In genomic region chr17:46135126-46135812, GRCh38 we compare ENCODE assay signal across 22 cellular contexts. TPM values are rescaled to one million over a fixed set of nuclear protein-coding genes. Genes with fewer than 3 reads are reported as not detected.
DNase-seq lines count a peak whose midpoint lies in the region; ATAC-seq and TF ChIP-seq lines count a peak whose summit lies in the region.
"Had no signal": no experiment of that assay in that cellular context is flagged by ENCODE, and none has a peak within 500 bp of the region (broad histone marks: within the 10 kb centered on the region; RNA-seq: fewer than 3 reads in every experiment).

No MANE protein-coding gene starts in this region.

- H3K4me3 ChIP-seq in OCI-LY7 (ENCODE audit: low read depth, low read length, poor library complexity, severe bottlenecking) = no peak overlapping the region
- H3K4me3 ChIP-seq: SJSA1, tibial artery had no signal

- peaks cover 60% of the 10 kb centered on the region for H3K4me1 ChIP-seq in OCI-LY7 (ENCODE audit: insufficient read depth, low read length, poor library complexity, severe bottlenecking)

- no peak for ATAC-seq in stimulated activated naive CD8-positive, alpha-beta T cell treated with anti-CD3 and anti-CD28 coated beads, Interleukin-15, amount 100 ng/mL, for 72 hours
- no peak for ATAC-seq in stimulated activated naive CD8-positive, alpha-beta T cell treated with anti-CD3 and anti-CD28 coated beads, Interleukin-15, Interleukin-2, amounts not matched to agents 100 U/mL and 50 U/mL, for 24 hours
- ATAC-seq in stimulated activated effector memory CD8-positive, alpha-beta T cell treated with anti-CD3 and anti-CD28 coated beads, Interleukin-12 subunit alpha, Interleukin-12 subunit beta, amount 100 ng/mL, for 72 hours = no peak
- no peak for ATAC-seq in GM21423 (IDR thresholded peaks at IDR 0.05; ENCODE audit: unreplicated experiment)
- ATAC-seq: sciatic nerve; stimulated activated naive B cell treated with anti-CD40 and anti-IgM and Interleukin-4, amounts not matched to agents 10 μg/mL and 1 μg/mL and 100 μg/mL, for 72 hours had no signal

- no peaks in the 10 kb centered on the region for H3K9me2 ChIP-seq in OCI-LY7 (ENCODE audit: insufficient read depth, low read length)

- H3K27me3 Mint-ChIP-seq in stimulated activated naive CD8-positive, alpha-beta T cell treated with anti-CD3 and anti-CD28 coated beads, Interleukin-15, amount 100 ng/mL, for 72 hours = no peaks in the 10 kb centered on the region
- H3K27me3 Mint-ChIP-seq in endothelial cell (ENCODE audit: unreplicated experiment) = peaks cover 2% of the 10 kb centered on the region
- H3K27me3 Mint-ChIP-seq: activated CD4-positive, alpha-beta memory T cell treated with anti-CD3 and anti-CD28 coated beads, Interleukin-2, amount 10 ng/mL, durations not matched to agents 7 days and 5 days; stimulated activated naive B cell treated with anti-CD40 and anti-IgM and Interleukin-4, amounts not matched to agents 10 μg/mL and 1 μg/mL and 100 μg/mL, for 72 hours had no signal

- no peak overlapping the region for H2AFZ ChIP-seq in OCI-LY7 (ENCODE audit: low read length)

- TF ChIP-seq CTCF in OCI-LY7 (conservative IDR thresholded peaks at IDR 0.05; ENCODE audit: low read length) (no peak), endothelial cell (IDR thresholded peaks at IDR 0.05; ENCODE audit: unreplicated experiment) (no peak)

- H3K27ac ChIP-seq in OCI-LY7 (ENCODE audit: low read depth, low read length, poor library complexity, severe bottlenecking) = peak overlapping the region; percentile 39
- H3K27ac ChIP-seq: SJSA1, tibial artery had no signal

- no TSS peak for BruUV-seq in OCI-LY7 (replicated peaks; lab: Mats Ljungman, UMichigan)

- peaks cover 38% of the 10 kb centered on the region; the same call in 1 of the 2 replicates for H4K20me1 ChIP-seq in OCI-LY7 (ENCODE audit: insufficient read depth, low read length)

- DNase-seq in stimulated activated naive CD8-positive, alpha-beta T cell treated with anti-CD3 and anti-CD28 coated beads, Interleukin-15, amount 100 ng/mL, for 72 hours = no peak
- no peak for DNase-seq in stimulated activated naive CD8-positive, alpha-beta T cell treated with anti-CD3 and anti-CD28 coated beads, Interleukin-15, Interleukin-2, amounts not matched to agents 100 U/mL and 50 U/mL, for 24 hours
- no peak for DNase-seq in OCI-LY7 (ENCODE audit: low spot score)
- no peak for DNase-seq in endothelial cell (ENCODE audit: low spot score)
- no peak for DNase-seq in stimulated activated effector memory CD8-positive, alpha-beta T cell treated with anti-CD3 and anti-CD28 coated beads, Interleukin-12 subunit alpha, Interleukin-12 subunit beta, amount 100 ng/mL, for 72 hours (ENCODE audit: low spot score in 2 of 2)
- DNase-seq in NCI-H446 treated with DMSO at 0.1 percent for 48 hours (lab: John Stamatoyannopoulos, UW) = no peak
- DNase-seq in effector CD4-positive, alpha-beta T cell = no peak
- DNase-seq: activated CD4-positive, alpha-beta memory T cell treated with anti-CD3 and anti-CD28 coated beads, Interleukin-2, amount 10 ng/mL, durations not matched to agents 7 days and 5 days; amniotic stem cell; DND-41; effector memory CD4-positive, alpha-beta T cell; head of caudate nucleus; HFFc6; KBM-7; NCI-H1436; occipital lobe; stimulated activated naive B cell treated with anti-CD40 and anti-IgM and Interleukin-4, amounts not matched to agents 10 μg/mL and 1 μg/mL and 100 μg/mL, for 72 hours; tibial artery had no signal

- intact Hi-C loops in OCI-LY7 (cut with micrococcal nuclease; ENCODE audit: unreplicated experiment) = no loop called here

- H3K36me3 ChIP-seq in OCI-LY7 (ENCODE audit: insufficient read depth, low read length) = peaks cover 43% of the 10 kb centered on the region
- H3K36me3 ChIP-seq: tibial artery had no signal

- H3K79me2 ChIP-seq in OCI-LY7 (ENCODE audit: insufficient read depth, low read depth, low read length) = peaks cover 100% of the 10 kb centered on the region

- CTCF ChIA-PET in OCI-LY7 (lab: Charles Lee; ENCODE audit: unreplicated experiment) = no interaction called here

- H3K4me1 Mint-ChIP-seq in stimulated activated naive CD8-positive, alpha-beta T cell treated with anti-CD3 and anti-CD28 coated beads, Interleukin-15, amount 100 ng/mL, for 72 hours = peaks cover 99% of the 10 kb centered on the region
- H3K4me1 Mint-ChIP-seq in endothelial cell (ENCODE audit: unreplicated experiment) = peaks cover 22% of the 10 kb centered on the region
- H3K4me1 Mint-ChIP-seq in stimulated activated effector memory CD8-positive, alpha-beta T cell treated with anti-CD3 and anti-CD28 coated beads, Interleukin-12 subunit alpha, Interleukin-12 subunit beta, amount 100 ng/mL, for 72 hours = peaks cover 95% of the 10 kb centered on the region

- no peaks in the 10 kb centered on the region for H3K9me3 ChIP-seq in OCI-LY7 (ENCODE audit: low read length)
- H3K9me3 ChIP-seq: SJSA1, tibial artery had no signal

- H3K4me3 Mint-ChIP-seq in stimulated activated naive CD8-positive, alpha-beta T cell treated with anti-CD3 and anti-CD28 coated beads, Interleukin-15, amount 100 ng/mL, for 72 hours = peak overlapping the region in 1 of 2 donors; percentile 23
- H3K4me3 Mint-ChIP-seq in endothelial cell (ENCODE audit: unreplicated experiment) = no peak overlapping the region
- peak overlapping the region; percentile 0 for H3K4me3 Mint-ChIP-seq in stimulated activated effector memory CD8-positive, alpha-beta T cell treated with anti-CD3 and anti-CD28 coated beads, Interleukin-12 subunit alpha, Interleukin-12 subunit beta, amount 100 ng/mL, for 72 hours
- H3K4me3 Mint-ChIP-seq: activated CD4-positive, alpha-beta memory T cell treated with anti-CD3 and anti-CD28 coated beads, Interleukin-2, amount 10 ng/mL, durations not matched to agents 7 days and 5 days; HFFc6; stimulated activated naive B cell treated with anti-CD40 and anti-IgM and Interleukin-4, amounts not matched to agents 10 μg/mL and 1 μg/mL and 100 μg/mL, for 72 hours; T-helper 1 cell treated with Interleukin-12 subunit alpha and Interleukin-12 subunit beta and Interleukin-4 antibody, amounts not matched to agents 30 μg/mL and 1 μg/mL, for 36 hours had no signal

- POLR2A ChIA-PET in OCI-LY7 (lab: Charles Lee) = interaction anchor here (0.6 to 1.5 kb wide), 3 partner anchors 10 to 44 kb away, joined by 3 to 6 read pairs (median 5); no protein-coding TSS in a partner anchor

- H3K27ac Mint-ChIP-seq in stimulated activated naive CD8-positive, alpha-beta T cell treated with anti-CD3 and anti-CD28 coated beads, Interleukin-15, amount 100 ng/mL, for 72 hours = peak overlapping the region; percentile 42 to 47
- peak overlapping the region; percentile 5 for H3K27ac Mint-ChIP-seq in endothelial cell (ENCODE audit: unreplicated experiment)
- H3K27ac Mint-ChIP-seq in stimulated activated effector memory CD8-positive, alpha-beta T cell treated with anti-CD3 and anti-CD28 coated beads, Interleukin-12 subunit alpha, Interleukin-12 subunit beta, amount 100 ng/mL, for 72 hours = peak overlapping the region; percentile 15
- H3K27ac Mint-ChIP-seq: activated CD4-positive, alpha-beta memory T cell treated with anti-CD3 and anti-CD28 coated beads, Interleukin-2, amount 10 ng/mL, durations not matched to agents 7 days and 5 days; HFFc6; T-helper 1 cell treated with Interleukin-12 subunit alpha and Interleukin-12 subunit beta and Interleukin-4 antibody, amounts not matched to agents 30 μg/mL and 1 μg/mL, for 36 hours had no signal

- H3K4me2 ChIP-seq in OCI-LY7 (ENCODE audit: low read length) = no peak overlapping the region

- H3K36me3 Mint-ChIP-seq in endothelial cell (ENCODE audit: low read depth, unreplicated experiment) = no peaks in the 10 kb centered on the region
- peaks cover 10% of the 10 kb centered on the region for H3K36me3 Mint-ChIP-seq in stimulated activated effector memory CD8-positive, alpha-beta T cell treated with anti-CD3 and anti-CD28 coated beads, Interleukin-12 subunit alpha, Interleukin-12 subunit beta, amount 100 ng/mL, for 72 hours

- H3K9me3 Mint-ChIP-seq in stimulated activated naive CD8-positive, alpha-beta T cell treated with anti-CD3 and anti-CD28 coated beads, Interleukin-15, amount 100 ng/mL, for 72 hours = no peaks in the 10 kb centered on the region
- H3K9me3 Mint-ChIP-seq in endothelial cell (ENCODE audit: unreplicated experiment) = no peaks in the 10 kb centered on the region
- no peaks in the 10 kb centered on the region for H3K9me3 Mint-ChIP-seq in stimulated activated effector memory CD8-positive, alpha-beta T cell treated with anti-CD3 and anti-CD28 coated beads, Interleukin-12 subunit alpha, Interleukin-12 subunit beta, amount 100 ng/mL, for 72 hours
- H3K9me3 Mint-ChIP-seq: activated CD4-positive, alpha-beta memory T cell treated with anti-CD3 and anti-CD28 coated beads, Interleukin-2, amount 10 ng/mL, durations not matched to agents 7 days and 5 days; HFFc6; stimulated activated naive B cell treated with anti-CD40 and anti-IgM and Interleukin-4, amounts not matched to agents 10 μg/mL and 1 μg/mL and 100 μg/mL, for 72 hours; T-helper 1 cell treated with Interleukin-12 subunit alpha and Interleukin-12 subunit beta and Interleukin-4 antibody, amounts not matched to agents 30 μg/mL and 1 μg/mL, for 36 hours had no signal

RNA-seq across cellular contexts. Expression of gene KANSL1, which starts 58.0 kb away (rescaled TPM):
- total RNA-seq in OCI-LY7 (2014; rRNA removed; shearing (Covaris generic)) = 92.1 and 96.9 TPM in 2 replicates
- total RNA-seq in OCI-LY7 (2022) (129 and 130 TPM in 2 replicates), endothelial cell (ENCODE audit: unreplicated experiment) (154 TPM)
